In the genomic region with DNA sequence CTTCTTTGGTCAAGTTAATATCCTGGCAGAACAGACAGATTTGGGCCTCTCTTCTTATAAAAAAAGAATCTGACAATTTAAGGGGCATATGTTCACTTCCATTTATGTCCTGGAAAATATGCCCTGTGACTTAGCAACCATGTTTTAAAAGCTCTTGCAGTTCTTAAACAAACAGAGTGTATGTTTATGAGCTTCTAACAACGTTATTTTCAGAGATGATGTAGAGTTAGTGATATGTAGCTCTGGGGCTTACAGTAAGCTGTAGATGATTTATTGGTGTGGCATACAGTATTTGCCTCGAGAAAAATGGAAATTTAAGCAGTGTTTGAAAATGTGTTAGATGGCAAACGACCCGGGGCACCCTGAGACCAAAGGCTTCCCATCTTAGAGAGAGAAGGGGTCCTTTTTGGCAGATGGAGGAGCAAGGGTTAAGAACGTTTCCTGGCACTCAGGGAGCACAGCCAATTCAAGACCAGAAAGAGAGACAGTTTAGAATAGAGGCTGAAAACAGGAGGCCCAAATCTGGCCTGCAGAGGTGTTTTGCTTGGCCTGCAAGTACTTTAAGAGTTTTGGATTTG, we compare ENCODE assay signal across 1 cellular context.
TF ChIP-seq lines count a peak whose summit lies in the region.

No MANE protein-coding gene starts in this region.

TF ChIP-seq in IMR-90, 13 proteins besides CTCF, POLR2A, EP300 and RAD21 (continued from another document):
- no peak for TF ChIP-seq CHD1 (IDR thresholded peaks at IDR 0.05; ENCODE audit: low read depth, low read length)
- no peak for TF ChIP-seq CEBPB (IDR thresholded peaks at IDR 0.05; ENCODE audit: low read depth, low read length)
- TF ChIP-seq RFX5 (IDR thresholded peaks at IDR 0.05; ENCODE audit: low read depth, low read length) = no peak
- TF ChIP-seq, protein P1, sequence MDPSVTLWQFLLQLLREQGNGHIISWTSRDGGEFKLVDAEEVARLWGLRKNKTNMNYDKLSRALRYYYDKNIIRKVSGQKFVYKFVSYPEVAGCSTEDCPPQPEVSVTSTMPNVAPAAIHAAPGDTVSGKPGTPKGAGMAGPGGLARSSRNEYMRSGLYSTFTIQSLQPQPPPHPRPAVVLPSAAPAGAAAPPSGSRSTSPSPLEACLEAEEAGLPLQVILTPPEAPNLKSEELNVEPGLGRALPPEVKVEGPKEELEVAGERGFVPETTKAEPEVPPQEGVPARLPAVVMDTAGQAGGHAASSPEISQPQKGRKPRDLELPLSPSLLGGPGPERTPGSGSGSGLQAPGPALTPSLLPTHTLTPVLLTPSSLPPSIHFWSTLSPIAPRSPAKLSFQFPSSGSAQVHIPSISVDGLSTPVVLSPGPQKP (IDR thresholded peaks at IDR 0.05; ENCODE audit: borderline replicate concordance, low read depth, low read length) = no peak
- TF ChIP-seq MXI1 (IDR thresholded peaks at IDR 0.05; ENCODE audit: borderline replicate concordance, low read depth, low read length) = no peak
